Comparison of ENCODE assay signal across 8 cellular contexts in the genomic region with DNA sequence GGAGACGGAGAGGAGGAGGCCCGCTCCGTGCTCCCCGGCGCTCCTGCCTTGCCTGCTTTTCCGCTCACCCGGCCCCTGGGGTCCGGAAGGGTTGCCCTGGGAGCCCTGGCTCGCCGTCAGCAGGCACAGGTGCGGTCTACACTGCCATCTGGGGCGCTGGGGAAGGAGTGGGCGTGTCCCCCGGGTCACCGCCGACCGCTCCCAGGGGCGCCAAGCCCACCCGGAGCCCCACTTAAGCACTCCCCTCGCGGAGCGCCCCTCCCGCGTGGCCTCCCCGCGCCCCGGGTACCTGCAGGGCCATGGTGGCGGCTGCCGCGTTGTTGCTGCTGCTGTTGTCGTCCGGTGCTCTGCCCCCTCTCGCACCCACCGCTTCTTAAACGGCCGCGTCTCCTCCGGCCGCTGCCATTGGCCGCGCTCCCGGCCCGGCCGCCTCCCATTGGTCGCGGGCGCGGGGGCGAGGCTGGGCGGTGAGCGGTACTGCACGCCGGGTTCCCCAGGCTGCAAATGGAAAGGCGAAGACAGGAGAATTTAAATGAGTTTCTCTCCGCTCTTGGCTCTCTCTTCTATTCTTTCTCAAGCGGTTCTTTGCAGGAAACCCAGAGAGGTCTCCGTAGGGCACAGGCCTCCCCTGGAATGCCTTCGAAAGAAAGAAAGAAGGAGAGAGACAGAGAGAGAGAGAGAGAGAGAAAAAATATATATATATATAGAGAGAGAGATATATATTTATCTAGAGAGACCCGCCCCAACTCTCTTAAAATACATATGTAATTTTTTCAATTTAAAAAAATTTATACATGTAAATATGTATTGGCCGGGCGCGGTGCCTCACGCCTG. TPM values are rescaled to one million over a fixed set of nuclear protein-coding genes. Genes with fewer than 3 reads are reported as not detected.
DNase-seq lines count a peak whose midpoint lies in the region; ATAC-seq, FAIRE-seq and TF ChIP-seq lines count a peak whose summit lies in the region.

A gene (minus strand): TSS at position 349 of the 834 bp plus-strand sequence. CDS start 48 bp downstream, at position 301.

- peak within 1 kb of the TSS; percentile 91; the same call in 1 of the 2 replicates for H4K8ac ChIP-seq in H1 (ENCODE audit: extremely low read depth, insufficient read depth, low read length)

- no peaks in the 10 kb centered on the region for H3K36me3 ChIP-seq in CD4-positive, CD25-positive, alpha-beta regulatory T cell (ENCODE audit: control insufficient read depth, insufficient read depth, low read length)
- no peaks in the 10 kb centered on the region for H3K36me3 ChIP-seq in H1 (ENCODE audit: control insufficient read depth in 2 of 4, insufficient read depth in 4 of 4, low read length in 3 of 4)

- H2BK20ac ChIP-seq in H1 (ENCODE audit: low read length) = no peak within 1 kb of the TSS

- H3K4me3 ChIP-seq in CD4-positive, CD25-positive, alpha-beta regulatory T cell (ENCODE audit: low read depth, low read length) = peak within 1 kb of the TSS; percentile 29
- H3K4me3 ChIP-seq in H1 (ENCODE audit: extremely low read depth in 1 of 4, insufficient read depth in 2 of 4, low read depth in 3 of 4, low read length in 4 of 4) = peak within 1 kb of the TSS; percentile 69 to 82 (median 76)

- H3K9me3 Mint-ChIP-seq in CD4-positive, CD25-positive, alpha-beta regulatory T cell = peaks cover 0 to 1% (median 0%) of the 10 kb centered on the region in 7 donors

- no peaks in the 10 kb centered on the region for H4K20me1 ChIP-seq in H1 (replicated peaks in 1 of 2; ENCODE audit: control insufficient read depth in 1 of 2, insufficient read depth in 2 of 2, low read length in 2 of 2)

- H3K27me3 Mint-ChIP-seq in CD4-positive, CD25-positive, alpha-beta regulatory T cell = peaks cover 7% of the 10 kb centered on the region

- H4K5ac ChIP-seq in H1 (ENCODE audit: insufficient read length, low read depth, low read length) = peak within 1 kb of the TSS; percentile 64

- H4K91ac ChIP-seq in H1 (replicated peaks; ENCODE audit: insufficient read length, low read length) = no peak within 1 kb of the TSS

- H3K4me1 ChIP-seq in CD4-positive, CD25-positive, alpha-beta regulatory T cell (ENCODE audit: control insufficient read depth, insufficient read depth, low read length, poor library complexity, severe bottlenecking) = peaks cover 11% of the 10 kb centered on the region
- peaks cover 0 to 9% (median 5%) of the 10 kb centered on the region in 4 experiments; a peak in 5 of 7 replicates for H3K4me1 ChIP-seq in H1 (replicated peaks in 1 of 4; ENCODE audit: control insufficient read depth in 3 of 4, insufficient read depth in 4 of 4, low read length in 3 of 4)

- no peaks in the 10 kb centered on the region for H3K79me1 ChIP-seq in H1 (ENCODE audit: low read depth, low read length)

- peak in 2 of 3 experiments; percentile 8 to 26; a peak in 2 of 4 replicates for TF ChIP-seq CTCF in H1 (IDR thresholded peaks at IDR 0.05; ENCODE audit: control extremely low read depth in 1 of 3, insufficient read depth in 1 of 3, low read depth in 1 of 3, low read length in 3 of 3)

- no peaks in the 10 kb centered on the region for H3K27me3 ChIP-seq in CD4-positive, CD25-positive, alpha-beta regulatory T cell (ENCODE audit: control insufficient read depth, insufficient read depth, low read length)
- no peaks in the 10 kb centered on the region; a peak in 1 of 7 replicates for H3K27me3 ChIP-seq in H1 (replicated peaks in 1 of 4; ENCODE audit: control insufficient read depth in 3 of 4, extremely low read depth in 1 of 4, insufficient read depth in 3 of 4, low read length in 3 of 4)

- H3K23ac ChIP-seq in H1 (ENCODE audit: insufficient read length) = no peak within 1 kb of the TSS

- H3K4me3 Mint-ChIP-seq in CD4-positive, CD25-positive, alpha-beta regulatory T cell = peak within 1 kb of the TSS; percentile 74 to 88 (median 82)

- H3K4ac ChIP-seq in H1 (replicated peaks; ENCODE audit: insufficient read length, low read depth, low read length) = no peak within 1 kb of the TSS

- no peak within 1 kb of the TSS for H3K27ac ChIP-seq in CD4-positive, CD25-positive, alpha-beta regulatory T cell (ENCODE audit: insufficient read depth, low read length, poor library complexity, severe bottlenecking)
- peak within 1 kb of the TSS; percentile 39; the same call in 1 of the 2 replicates for H3K27ac ChIP-seq in H1 (ENCODE audit: low read depth, low read length)

- no peaks in the 10 kb centered on the region for H3K79me2 ChIP-seq in H1 (ENCODE audit: control insufficient read depth in 1 of 2, insufficient read depth in 2 of 2, low read length in 2 of 2)

- no peak within 1 kb of the TSS for H2BK15ac ChIP-seq in H1 (ENCODE audit: low read length)

- no peak for TF ChIP-seq EP300 in H1 (IDR thresholded peaks at IDR 0.05; ENCODE audit: borderline replicate concordance in 1 of 2, low read depth in 2 of 2, low read length in 2 of 2)

- H2BK5ac ChIP-seq in H1 (ENCODE audit: low read depth, low read length) = no peak within 1 kb of the TSS; the same call in 1 of the 2 replicates

- H3K23me2 ChIP-seq in H1 (ENCODE audit: low read depth, low read length) = no peaks in the 10 kb centered on the region

- H3K56ac ChIP-seq in H1 (replicated peaks; ENCODE audit: insufficient read length, low read depth, low read length) = no peak within 1 kb of the TSS

- peaks cover 0 to 6% (median 0%) of the 10 kb centered on the region in 4 donors for H3K4me1 Mint-ChIP-seq in CD4-positive, CD25-positive, alpha-beta regulatory T cell

- H2AFZ ChIP-seq in H1 (ENCODE audit: low read length) = peak within 1 kb of the TSS; percentile 22; the same call in 1 of the 2 replicates

- H3K27ac Mint-ChIP-seq in CD4-positive, CD25-positive, alpha-beta regulatory T cell = no peak within 1 kb of the TSS

- peak; percentile 71 to 91 (median 81) for DNase-seq in CD4-positive, CD25-positive, alpha-beta regulatory T cell
- peak; percentile 89 for DNase-seq in NCI-H82 (lab: John Stamatoyannopoulos, UW)
- DNase-seq in activated CD8-positive, alpha-beta memory T cell treated with anti-CD3 and anti-CD28 coated beads for 24 hours = peak; percentile 90
- peak; percentile 65 to 89 for DNase-seq in H1 (ENCODE audit: low read depth in 1 of 2, low spot score in 2 of 2)
- DNase-seq in mesenteric fat pad (ENCODE audit: low spot score) = peak; percentile 93
- DNase-seq in stimulated activated CD8-positive, alpha-beta memory T cell treated with anti-CD3 and anti-CD28 coated beads, Interleukin-15, amount 100 ng/mL, for 1 hour (ENCODE audit: low read depth) = peak; percentile 49

- no peak within 1 kb of the TSS for H3K14ac ChIP-seq in H1 (ENCODE audit: insufficient read length)

- peak within 1 kb of the TSS; percentile 54 to 68 for H3K4me2 ChIP-seq in H1 (ENCODE audit: insufficient read depth in 1 of 2, low read depth in 2 of 2, low read length in 2 of 2)

- ATAC-seq in CD4-positive, CD25-positive, alpha-beta regulatory T cell (ENCODE audit: low read depth in 2 of 2) = peak; percentile 99
- ATAC-seq in GM19397 (IDR thresholded peaks at IDR 0.05; ENCODE audit: unreplicated experiment) (peak; percentile 100), HG03521 (IDR thresholded peaks at IDR 0.05; ENCODE audit: unreplicated experiment) (peak; percentile 100)

- H3K36me3 Mint-ChIP-seq in CD4-positive, CD25-positive, alpha-beta regulatory T cell = no peaks in the 10 kb centered on the region

- TF ChIP-seq RAD21 in H1 (IDR thresholded peaks at IDR 0.05 in 1 of 2, conservative IDR thresholded peaks at IDR 0.05 in 1 of 2; ENCODE audit: low read depth in 2 of 2, low read length in 2 of 2) = no peak; a peak in 1 of 4 replicates

- no peak within 1 kb of the TSS for H2AK5ac ChIP-seq in H1 (ENCODE audit: low read depth, low read length)

- FAIRE-seq in H1 (lab: Jason Lieb, UNC) = no peak

- CTCF ChIA-PET in H1 (lab: Charles Lee; ENCODE audit: partially characterized antibody) = no interaction called here

- no peak within 1 kb of the TSS for H2BK120ac ChIP-seq in H1 (replicated peaks; ENCODE audit: low read depth, low read length)

- POLR2A ChIA-PET in H1 (lab: Charles Lee; ENCODE audit: partially characterized antibody) = no interaction called here

- no peak within 1 kb of the TSS; the same call in 1 of the 2 replicates for H3K18ac ChIP-seq in H1 (ENCODE audit: extremely low read depth, low read length)

- 9% methylated on average over 56 of the region's 63 CpGs; no CpG with 5 or more reads in 1 of the 2 experiments for WGBS in H1 (ENCODE audit: extremely low coverage in 1 of 2, insufficient coverage in 1 of 2, insufficient read length in 1 of 2, insufficient replicate concordance in 2 of 2, low coverage in 1 of 2, low lambda C conversion rate in 2 of 2, missing lambda C conversion rate in 1 of 2), 2 experiments

- peak within 1 kb of the TSS; percentile 58 to 79 (median 65); a peak in 5 of 7 replicates for H3K9ac ChIP-seq in H1 (replicated peaks in 1 of 4; ENCODE audit: extremely low read depth in 1 of 4, low read depth in 3 of 4, low read length in 3 of 4)

- no peaks in the 10 kb centered on the region for H3K9me3 ChIP-seq in CD4-positive, CD25-positive, alpha-beta regulatory T cell (ENCODE audit: control insufficient read depth in 2 of 2, low read length in 2 of 2)
- H3K9me3 ChIP-seq in H1 (ENCODE audit: insufficient read depth in 2 of 2, low read depth in 1 of 2, low read length in 1 of 2) = no peaks in the 10 kb centered on the region

- H2BK12ac ChIP-seq in H1 (ENCODE audit: low read depth, low read length) = no peak within 1 kb of the TSS

- peak; percentile 56 to 87 for TF ChIP-seq POLR2A in H1 (IDR thresholded peaks at IDR 0.05; ENCODE audit: control extremely low read depth in 1 of 2, low read depth in 2 of 2, low read length in 2 of 2)

TF ChIP-seq in H1, 55 proteins besides CTCF, POLR2A, EP300 and RAD21 (continues in another document):
- peak; percentile 64 for TF ChIP-seq ASH2L (IDR thresholded peaks at IDR 0.05; ENCODE audit: low read length)
- TF ChIP-seq, protein P1, sequence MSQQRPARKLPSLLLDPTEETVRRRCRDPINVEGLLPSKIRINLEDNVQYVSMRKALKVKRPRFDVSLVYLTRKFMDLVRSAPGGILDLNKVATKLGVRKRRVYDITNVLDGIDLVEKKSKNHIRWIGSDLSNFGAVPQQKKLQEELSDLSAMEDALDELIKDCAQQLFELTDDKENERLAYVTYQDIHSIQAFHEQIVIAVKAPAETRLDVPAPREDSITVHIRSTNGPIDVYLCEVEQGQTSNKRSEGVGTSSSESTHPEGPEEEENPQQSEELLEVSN (IDR thresholded peaks at IDR 0.05) = peak; percentile 50

RNA-seq across cellular contexts. Expression of the gene that starts here (rescaled TPM):
- total RNA-seq in CD4-positive, CD25-positive, alpha-beta regulatory T cell = 0.39 TPM
- polyA plus RNA-seq in CD4-positive, CD25-positive, alpha-beta regulatory T cell = under 1 TPM in 2 of 4 donors, not detected in 2; 0.25 to 0.49 TPM
- total RNA-seq in H1 (2021; fragmentation: NEBNext Ultra II Directional; extraction: Animal tissue kit (Norgen Biotek cat#: 25700)) = 17.8 and 19.6 TPM in 2 replicates
- polyA plus RNA-seq in H1 (2011; rRNA removed) = 9.0 and 11.5 TPM in 2 replicates
- polyA plus RNA-seq in H1 (2011; cell fraction: cytosol; rRNA removed) = 11.2 TPM
- polyA plus RNA-seq in H1 (2011; cell fraction: nucleus; rRNA removed) = 4.1 TPM
- polyA plus RNA-seq in H1 (2012, experiment 1 of 2) = 10.2 to 15.5 TPM (median 14.2 TPM) in 4 replicates
- 3.6 TPM for polyA plus RNA-seq in H1 (2012, experiment 2 of 2)
- polyA plus RNA-seq in H1 (2013, experiment 1 of 2) = 5.3 TPM
- polyA plus RNA-seq in H1 (2013, experiment 2 of 2) = 4.6 TPM
- 5.1 and 7.2 TPM in 2 replicates for polyA minus RNA-seq in H1 (2011; rRNA and poly(A)+ RNA removed)
- polyA minus RNA-seq in H1 (2011; cell fraction: cytosol; rRNA and poly(A)+ RNA removed) = 9.2 TPM
- 5.8 TPM for polyA minus RNA-seq in H1 (2011; cell fraction: nucleus; rRNA and poly(A)+ RNA removed)
- 1.1 TPM for total RNA-seq in mesenteric fat pad

Comparison
In these comparisons a context has a peak if more than half of its experiments do, and no peak if none do; other contexts are left out.
1. Peak in DNase-seq, ATAC-seq and H3K4me3 ChIP-seq in CD4-positive, CD25-positive, alpha-beta regulatory T cell; RNA of the gene not detected or under 1 TPM.